ENCODE assay signal across 1 cellular context in genomic region chr9:100315561-100315960, GRCh38.
A peak's percentile ranks its signal among the peaks of the same experiment; 100 is the strongest.
TF ChIP-seq lines count a peak whose summit lies in the region.

No MANE protein-coding gene starts in this region.

TF ChIP-seq in GM12878, 131 proteins besides CTCF, POLR2A, EP300 and RAD21:
- TF ChIP-seq RCOR1 (conservative IDR thresholded peaks at IDR 0.05; ENCODE audit: low read depth, low read length) (no peak), CBX5 (IDR thresholded peaks at IDR 0.05; ENCODE audit: low read depth) (0 out of 2 replicates have a peak, but pooled peaks have one; percentile 72)
